9 cellular contexts compared by ENCODE assay signal in the genomic region with DNA sequence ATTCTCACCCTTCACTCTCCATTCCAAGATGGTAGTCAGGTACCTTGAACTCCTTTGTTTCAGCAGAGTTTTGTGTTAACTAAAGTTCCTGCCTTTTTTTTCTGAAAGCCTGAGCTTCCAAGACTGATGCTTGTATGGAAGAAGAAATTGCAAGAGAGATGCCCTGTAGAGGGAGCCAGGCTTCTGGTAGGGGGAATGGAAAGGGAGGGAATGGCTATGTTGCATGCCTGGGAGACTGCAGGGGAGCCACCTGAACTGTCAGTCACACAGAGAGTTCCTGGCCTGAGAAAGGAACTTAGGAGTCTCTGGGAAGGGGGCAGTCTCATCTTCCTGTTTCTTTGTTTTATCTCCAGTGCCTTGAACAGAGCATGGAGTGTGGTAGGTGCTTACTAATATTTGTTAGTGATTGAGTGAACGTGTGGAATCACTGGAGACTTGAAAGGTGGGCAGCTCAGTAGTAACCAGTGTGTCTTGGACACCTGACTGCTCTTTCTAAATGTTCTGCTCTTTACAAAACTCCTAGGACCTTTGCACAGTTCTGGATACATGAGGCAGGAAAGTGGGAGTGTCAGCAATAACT.
A peak's percentile ranks its signal among the peaks of the same experiment; 100 is the strongest.
DNase-seq lines count a peak whose midpoint lies in the region; ATAC-seq and TF ChIP-seq lines count a peak whose summit lies in the region.
"Had no signal": no experiment of that assay in that cellular context is flagged by ENCODE, and none has a peak within 500 bp of the region (broad histone marks: within the 10 kb centered on the region; RNA-seq: fewer than 3 reads in every experiment).

No MANE protein-coding gene starts in this region.

- H3K27ac Mint-ChIP-seq in progenitor cell of endocrine pancreas, result no peak overlapping the region

- H3K4me3 ChIP-seq in GM12875 (ENCODE audit: low read depth, low read length) (no peak overlapping the region), epithelial cell of proximal tubule (ENCODE audit: low read depth, low read length) (no peak overlapping the region)

- no peaks in the 10 kb centered on the region for H3K36me3 Mint-ChIP-seq in progenitor cell of endocrine pancreas (ENCODE audit: insufficient read depth)

- TF ChIP-seq CTCF in GM12875 (IDR thresholded peaks at IDR 0.05; ENCODE audit: borderline replicate concordance, insufficient read depth, low read depth, low read length) (peak; percentile 8; the same call in 1 of the 2 replicates), epithelial cell of proximal tubule (conservative IDR thresholded peaks at IDR 0.05; ENCODE audit: low read depth, low read length) (peak; percentile 92), progenitor cell of endocrine pancreas (IDR thresholded peaks at IDR 0.05; ENCODE audit: unreplicated experiment) (peak; percentile 57)

- H3K9me3 Mint-ChIP-seq in progenitor cell of endocrine pancreas (ENCODE audit: low read depth), result no peaks in the 10 kb centered on the region

- H3K4me1 Mint-ChIP-seq in progenitor cell of endocrine pancreas (ENCODE audit: low read depth), result no peaks in the 10 kb centered on the region

- H3K27me3 Mint-ChIP-seq in progenitor cell of endocrine pancreas, result no peaks in the 10 kb centered on the region

- H3K4me3 Mint-ChIP-seq in progenitor cell of endocrine pancreas (ENCODE audit: low read depth), result no peak overlapping the region

- no peak for ATAC-seq in HG03354 (IDR thresholded peaks at IDR 0.05; ENCODE audit: poor library complexity, severe bottlenecking, unreplicated experiment)

- DNase-seq in NCI-H69 (lab: John Stamatoyannopoulos, UW) (peak; percentile 60), epithelial cell of proximal tubule (ENCODE audit: low read depth) (peak; percentile 35), progenitor cell of endocrine pancreas (ENCODE audit: low spot score, unreplicated experiment) (peak; percentile 14), NOMO-1 (lab: John Stamatoyannopoulos, UW; ENCODE audit: unreplicated experiment in 2 of 2) (no peak), midbrain (lab: John Stamatoyannopoulos, UW) (no peak)
- DNase-seq: SHP77, substantia nigra had no signal

Comparison
In these comparisons a context has a peak if more than half of its experiments do, and no peak if none do; other contexts are left out.
1. CTCF ChIP-seq: peak in every context shown above with its lines; median percentile 92 in epithelial cell of proximal tubule; 57 in progenitor cell of endocrine pancreas; 8 in GM12875.
2. DNase-seq: peak in NCI-H69 (single experiment), epithelial cell of proximal tubule (single experiment) and progenitor cell of endocrine pancreas (single experiment); none in NOMO-1 (0 of 2) and midbrain (single experiment).